Comparison of ENCODE assay signal across 23 cellular contexts in genomic region chr18:3906072-3906471, GRCh38.
DNase-seq lines count a peak whose midpoint lies in the region; ATAC-seq lines count a peak whose summit lies in the region.
"Had no signal": no experiment of that assay in that cellular context is flagged by ENCODE, and none has a peak within 500 bp of the region (broad histone marks: within the 10 kb centered on the region; RNA-seq: fewer than 3 reads in every experiment).

No MANE protein-coding gene starts in this region.

- no peaks in the 10 kb centered on the region for H3K36me3 Mint-ChIP-seq in stimulated activated effector memory CD8-positive, alpha-beta T cell treated with anti-CD3 and anti-CD28 coated beads, Interleukin-12 subunit alpha, Interleukin-12 subunit beta, amount 100 ng/mL, for 72 hours
- no peaks in the 10 kb centered on the region for H3K36me3 Mint-ChIP-seq in immature natural killer cell
- H3K36me3 Mint-ChIP-seq: activated CD4-positive, alpha-beta memory T cell treated with anti-CD3 and anti-CD28 coated beads for 36 hours; WTC11 had no signal

- no peaks in the 10 kb centered on the region for H3K36me3 ChIP-seq in adipocyte (ENCODE audit: control insufficient read depth, insufficient read depth, low read length, severe bottlenecking)
- no peaks in the 10 kb centered on the region for H3K36me3 ChIP-seq in aorta (ENCODE audit: control insufficient read depth in 1 of 2, insufficient read depth in 2 of 2, low read length in 1 of 2)
- H3K36me3 ChIP-seq: vagina had no signal

- H3K27ac ChIP-seq in aorta (ENCODE audit: low read depth in 1 of 2, low read length in 2 of 2): no peak overlapping the region
- H3K27ac ChIP-seq: vagina had no signal

- intact Hi-C loops in aorta (cut with DNase I): no loop called here

- peak; percentile 39 to 70 for DNase-seq in NOMO-1 (lab: John Stamatoyannopoulos, UW; ENCODE audit: unreplicated experiment in 2 of 2)
- DNase-seq in NOMO-1 treated with dmso at 0.1 percent for 144 hours (lab: John Stamatoyannopoulos, UW; ENCODE audit: unreplicated experiment): no peak
- no peak for DNase-seq in adipocyte (ENCODE audit: low read depth)
- peak; percentile 54 for DNase-seq in renal cortical epithelial cell (ENCODE audit: low read depth)
- no peak for DNase-seq in stimulated activated effector memory CD8-positive, alpha-beta T cell treated with anti-CD3 and anti-CD28 coated beads, Interleukin-12 subunit alpha, Interleukin-12 subunit beta, amount 100 ng/mL, for 72 hours (ENCODE audit: low spot score in 2 of 2)
- no peak for DNase-seq in aorta
- DNase-seq in immature natural killer cell: no peak
- DNase-seq: 8988T; activated CD4-positive, alpha-beta memory T cell treated with anti-CD3 and anti-CD28 coated beads for 36 hours; activated naive CD4-positive, alpha-beta T cell; activated T-cell treated with anti-CD3 and anti-CD28 coated beads for 4 hours; anterior cingulate cortex; GOT3; kidney; mammary epithelial cell; NCI-H1436 treated with DMSO at 0.1 percent for 48 hours; nucleus accumbens; retina; SK-N-SH; substantia nigra had no signal

- H3K9me3 Mint-ChIP-seq in stimulated activated effector memory CD8-positive, alpha-beta T cell treated with anti-CD3 and anti-CD28 coated beads, Interleukin-12 subunit alpha, Interleukin-12 subunit beta, amount 100 ng/mL, for 72 hours: peaks cover 3% of the 10 kb centered on the region
- H3K9me3 Mint-ChIP-seq in immature natural killer cell: peaks cover 0 to 3% (median under 1%) of the 10 kb centered on the region in 6 donors
- H3K9me3 Mint-ChIP-seq: activated CD4-positive, alpha-beta memory T cell treated with anti-CD3 and anti-CD28 coated beads for 36 hours; WTC11 had no signal

- H3K27me3 ChIP-seq in adipocyte (replicated peaks; ENCODE audit: control insufficient read depth, insufficient read depth, low read length): no peaks in the 10 kb centered on the region
- no peaks in the 10 kb centered on the region for H3K27me3 ChIP-seq in aorta (ENCODE audit: control insufficient read depth in 1 of 2, insufficient read depth in 2 of 2, low read length in 1 of 2)
- H3K27me3 ChIP-seq: vagina had no signal

- H3K4me3 ChIP-seq in adipocyte (ENCODE audit: low read length) (no peak overlapping the region), aorta (ENCODE audit: low read length in 2 of 2) (no peak overlapping the region)
- H3K4me3 ChIP-seq: vagina had no signal

- H3K4me1 ChIP-seq in adipocyte (ENCODE audit: control insufficient read depth, insufficient read depth, low read length): peaks cover 28% of the 10 kb centered on the region
- peaks cover 0 to 9% of the 10 kb centered on the region in 2 donors for H3K4me1 ChIP-seq in aorta (ENCODE audit: control insufficient read depth in 1 of 2, insufficient read depth in 2 of 2, low read length in 2 of 2)
- H3K4me1 ChIP-seq: vagina had no signal

- no peak overlapping the region for H3K4me3 Mint-ChIP-seq in stimulated activated effector memory CD8-positive, alpha-beta T cell treated with anti-CD3 and anti-CD28 coated beads, Interleukin-12 subunit alpha, Interleukin-12 subunit beta, amount 100 ng/mL, for 72 hours
- no peak overlapping the region for H3K4me3 Mint-ChIP-seq in immature natural killer cell
- H3K4me3 Mint-ChIP-seq: activated CD4-positive, alpha-beta memory T cell treated with anti-CD3 and anti-CD28 coated beads for 36 hours; WTC11 had no signal

- H3K27me3 Mint-ChIP-seq in immature natural killer cell (ENCODE audit: low read depth in 3 of 3): peaks cover 1 to 3% (median 1%) of the 10 kb centered on the region in 3 donors

- no peak overlapping the region for H3K27ac Mint-ChIP-seq in stimulated activated effector memory CD8-positive, alpha-beta T cell treated with anti-CD3 and anti-CD28 coated beads, Interleukin-12 subunit alpha, Interleukin-12 subunit beta, amount 100 ng/mL, for 72 hours
- no peak overlapping the region for H3K27ac Mint-ChIP-seq in immature natural killer cell
- H3K27ac Mint-ChIP-seq: activated CD4-positive, alpha-beta memory T cell treated with anti-CD3 and anti-CD28 coated beads for 36 hours; WTC11 had no signal

- H3K9me3 ChIP-seq in adipocyte (ENCODE audit: control insufficient read depth, low read length) (no peaks in the 10 kb centered on the region), aorta (ENCODE audit: control insufficient read depth, low read length) (no peaks in the 10 kb centered on the region)
- H3K9me3 ChIP-seq: SK-N-SH, vagina had no signal

- peak; percentile 72 for ATAC-seq in HG02943 (IDR thresholded peaks at IDR 0.05; ENCODE audit: low read depth, unreplicated experiment)
- no peak for ATAC-seq in stimulated activated effector memory CD8-positive, alpha-beta T cell treated with anti-CD3 and anti-CD28 coated beads, Interleukin-12 subunit alpha, Interleukin-12 subunit beta, amount 100 ng/mL, for 72 hours
- no peak for ATAC-seq in aorta (ENCODE audit: low FRiP score)
- ATAC-seq: WTC11 had no signal

- peak overlapping the region; percentile 30 for H3K9ac ChIP-seq in adipocyte (ENCODE audit: low read length)
- H3K9ac ChIP-seq: SK-N-SH had no signal

- 16 to 34% methylated on average over 2 of the region's 2 CpGs for WGBS in aorta, 2 donors

- H3K4me1 Mint-ChIP-seq in stimulated activated effector memory CD8-positive, alpha-beta T cell treated with anti-CD3 and anti-CD28 coated beads, Interleukin-12 subunit alpha, Interleukin-12 subunit beta, amount 100 ng/mL, for 72 hours: no peaks in the 10 kb centered on the region
- H3K4me1 Mint-ChIP-seq in immature natural killer cell: no peaks in the 10 kb centered on the region

Comparison
In these comparisons a context has a peak if more than half of its experiments do, and no peak if none do; other contexts are left out.
1. DNase-seq: peak in NOMO-1 (2 of 2) and renal cortical epithelial cell (single experiment); none in NOMO-1 treated with dmso at 0.1 percent for 144 hours (single experiment), adipocyte (single experiment), stimulated activated effector memory CD8-positive, alpha-beta T cell treated with anti-CD3 and anti-CD28 coated beads, Interleukin-12 subunit alpha, Interleukin-12 subunit beta, amount 100 ng/mL, for 72 hours (0 of 2), aorta (0 of 2) and immature natural killer cell (0 of 3).